ENCODE assay signal across 18 cellular contexts in genomic region chr4:68167706-68168105, GRCh38. TPM values are rescaled to one million over a fixed set of nuclear protein-coding genes. Genes with fewer than 3 reads are reported as not detected.
A peak's percentile ranks its signal among the peaks of the same experiment; 100 is the strongest.
DNase-seq lines count a peak whose midpoint lies in the region; ATAC-seq and TF ChIP-seq lines count a peak whose summit lies in the region.
"Had no signal": no experiment of that assay in that cellular context is flagged by ENCODE, and none has a peak within 500 bp of the region (broad histone marks: within the 10 kb centered on the region; RNA-seq: fewer than 3 reads in every experiment).

No MANE protein-coding gene starts in this region.

- CTCF ChIA-PET in Calu3 (lab: Charles Lee): no interaction called here

- DNase-seq in DMS 273 treated with DMSO at 0.1 percent for 48 hours (lab: John Stamatoyannopoulos, UW) (peak; percentile 80), cerebellar cortex (ENCODE audit: low spot score) (peak; percentile 92), pons (ENCODE audit: low spot score) (peak; percentile 8), NCI-H1436 treated with DMSO at 0.1 percent for 48 hours (lab: John Stamatoyannopoulos, UW) (no peak), Calu3 (no peak)
- DNase-seq: BE2C; CD4-positive, CD25-positive, alpha-beta regulatory T cell; CD8-positive, alpha-beta memory T cell; COR-L47; DND-41; EL; GOT3; H7; HFFc6 had no signal

- no peaks in the 10 kb centered on the region for H3K9me3 Mint-ChIP-seq in Calu3 (ENCODE audit: low read depth, unreplicated experiment)
- H3K9me3 Mint-ChIP-seq: HFFc6 had no signal

- no peak for ATAC-seq in GM19452 (IDR thresholded peaks at IDR 0.05; ENCODE audit: unreplicated experiment)
- ATAC-seq: HCT116 had no signal

- BruUV-seq in Calu3 (replicated peaks; lab: Mats Ljungman, UMichigan): no TSS peak

- TF ChIP-seq CTCF in Calu3 (IDR thresholded peaks at IDR 0.05; ENCODE audit: unreplicated experiment): no peak

- H3K4me3 Mint-ChIP-seq in Calu3 (ENCODE audit: low read depth, unreplicated experiment): no peak overlapping the region
- H3K4me3 Mint-ChIP-seq: CD4-positive, CD25-positive, alpha-beta regulatory T cell; CD8-positive, alpha-beta memory T cell; HFFc6 had no signal

- intact Hi-C loops in Calu3 (cut with micrococcal nuclease; ENCODE audit: unreplicated experiment): no loop called here

- H3K4me1 Mint-ChIP-seq in Calu3 (ENCODE audit: low read depth, unreplicated experiment): no peaks in the 10 kb centered on the region
- H3K4me1 Mint-ChIP-seq: CD4-positive, CD25-positive, alpha-beta regulatory T cell; CD8-positive, alpha-beta memory T cell had no signal

- H3K36me3 Mint-ChIP-seq in Calu3 (ENCODE audit: insufficient read depth, unreplicated experiment): no peaks in the 10 kb centered on the region
- H3K36me3 Mint-ChIP-seq: CD4-positive, CD25-positive, alpha-beta regulatory T cell; CD8-positive, alpha-beta memory T cell had no signal

- H3K27ac Mint-ChIP-seq in Calu3 (ENCODE audit: unreplicated experiment): no peak overlapping the region
- H3K27ac Mint-ChIP-seq: CD4-positive, CD25-positive, alpha-beta regulatory T cell; CD8-positive, alpha-beta memory T cell; HFFc6 had no signal

- no peaks in the 10 kb centered on the region for H3K27me3 Mint-ChIP-seq in Calu3 (ENCODE audit: unreplicated experiment)

RNA-seq across cellular contexts. Expression of gene TMPRSS11F, which starts 38.0 kb away (rescaled TPM):
- total RNA-seq in Calu3 (2022): not detected in 2 replicates
- total RNA-seq: A172; CD4-positive, CD25-positive, alpha-beta regulatory T cell; CD8-positive, alpha-beta memory T cell; H7; HFFc6; HT1080 had no signal

Comparison
In these comparisons a context has a peak if more than half of its experiments do, and no peak if none do; other contexts are left out.
1. DNase-seq: peak in DMS 273 treated with DMSO at 0.1 percent for 48 hours (single experiment), cerebellar cortex (single experiment) and pons (single experiment); none in NCI-H1436 treated with DMSO at 0.1 percent for 48 hours (single experiment) and Calu3 (single experiment).